ENCODE assay signal across 25 cellular contexts in the genomic region with DNA sequence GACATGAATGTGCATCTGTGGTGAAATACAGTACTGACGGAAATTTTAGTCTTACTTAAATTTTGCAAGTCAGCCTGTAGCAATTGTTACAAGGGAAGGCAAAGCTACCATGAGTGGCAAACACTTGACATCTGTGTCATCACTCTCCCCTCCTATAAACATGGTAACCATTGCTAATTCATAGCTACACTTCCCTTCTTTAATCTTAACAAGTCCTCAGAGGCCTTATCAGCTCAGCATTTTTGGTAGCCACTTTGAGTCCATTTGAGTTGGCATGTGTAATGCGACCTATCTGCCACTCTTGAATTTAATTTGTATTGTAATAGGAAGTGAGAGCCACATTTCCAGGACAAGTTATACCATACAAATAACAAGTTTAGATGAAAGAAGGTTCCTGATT.
A peak's percentile ranks its signal among the peaks of the same experiment; 100 is the strongest.
DNase-seq lines count a peak whose midpoint lies in the region; ATAC-seq and TF ChIP-seq lines count a peak whose summit lies in the region.
"Had no signal": no experiment of that assay in that cellular context is flagged by ENCODE, and none has a peak within 500 bp of the region (broad histone marks: within the 10 kb centered on the region; RNA-seq: fewer than 3 reads in every experiment).

No MANE protein-coding gene starts in this region.

- no peak for ATAC-seq in lung (ENCODE audit: insufficient read depth, low FRiP score)
- ATAC-seq: CD8-positive, alpha-beta T cell; HepG2; PC-3; Right ventricle myocardium inferior; SK-N-SH treated with all-trans-retinoic acid at 6 μM for 48 hours had no signal

- H3K27ac Mint-ChIP-seq in activated T-helper 2 cell treated with anti-CD3 and anti-CD28 coated beads, Interferon-gamma antibody, Interleukin-2, Interleukin-4, amounts not matched to agents 10 μg/mL and 5 μg/mL and 100 μg/mL, durations not matched to agents 14 hours and 24 hours and 36 hours = no peak overlapping the region
- H3K27ac Mint-ChIP-seq: B cell; CD8-positive, alpha-beta T cell had no signal

- WGBS in lung, 2 donors = 29 to 85% methylated on average over 2 of the region's 2 CpGs

- intact Hi-C loops in activated T-helper 2 cell treated with anti-CD3 and anti-CD28 coated beads, Interferon-gamma antibody, Interleukin-2, Interleukin-4, amounts not matched to agents 10 μg/mL and 5 μg/mL and 100 μg/mL, durations not matched to agents 14 hours and 24 hours and 36 hours (cut with micrococcal nuclease) = no loop called here

- H3K4me3 ChIP-seq in lung = no peak overlapping the region
- H3K4me3 ChIP-seq: SJCRH30 had no signal

- H3K9me3 Mint-ChIP-seq in activated T-helper 2 cell treated with anti-CD3 and anti-CD28 coated beads, Interferon-gamma antibody, Interleukin-2, Interleukin-4, amounts not matched to agents 10 μg/mL and 5 μg/mL and 100 μg/mL, durations not matched to agents 14 hours and 24 hours and 36 hours = peaks cover 23% of the 10 kb centered on the region

- peak; percentile 46 for DNase-seq in DMS53 (lab: John Stamatoyannopoulos, UW)
- DNase-seq in DMS53 treated with DMSO at 0.1 percent for 48 hours (lab: John Stamatoyannopoulos, UW; ENCODE audit: unreplicated experiment) = no peak
- peak; percentile 18 for DNase-seq in NCI-H510A treated with DMSO at 0.1 percent for 48 hours (lab: John Stamatoyannopoulos, UW)
- DNase-seq in NCI-H510A (lab: John Stamatoyannopoulos, UW) = no peak
- DNase-seq in lung (ENCODE audit: low spot score) = peak; percentile 28
- DNase-seq in UCSD-AML1 (lab: John Stamatoyannopoulos, UW; ENCODE audit: unreplicated experiment) = no peak
- DNase-seq in activated T-helper 2 cell treated with anti-CD3 and anti-CD28 coated beads, Interferon-gamma antibody, Interleukin-2, Interleukin-4, amounts not matched to agents 10 μg/mL and 5 μg/mL and 100 μg/mL, durations not matched to agents 14 hours and 24 hours and 36 hours (ENCODE audit: low spot score) = no peak
- DNase-seq: Caco-2; CD8-positive, alpha-beta T cell; H7; Karpas-422; NCI-H1092 treated with DMSO at 0.1 percent for 48 hours; NCI-H187; NCI-H2227 treated with DMSO at 0.1 percent for 48 hours; NCI-H524; NCI-H748 treated with DMSO at 0.1 percent for 48 hours; NK-92 treated with Interleukin-12 subunit alpha and Interleukin-12 subunit beta, amount 100 ng/mL, for 24 hours; PC-3; SJCRH30 had no signal

- no peaks in the 10 kb centered on the region for H3K4me1 ChIP-seq in lung (ENCODE audit: control insufficient read depth in 2 of 2, insufficient read depth in 2 of 2, low read length in 2 of 2)
- H3K4me1 ChIP-seq: Caco-2, SJCRH30 had no signal

- H3K36me3 ChIP-seq in lung (ENCODE audit: control insufficient read depth in 2 of 2, insufficient read depth in 2 of 2, low read length in 2 of 2) = no peaks in the 10 kb centered on the region
- H3K36me3 ChIP-seq: SJCRH30 had no signal

- H3K27ac ChIP-seq in lung (ENCODE audit: low read depth in 1 of 2, low read length in 1 of 2) = no peak overlapping the region
- H3K27ac ChIP-seq: 22Rv1, C4-2B, SJCRH30 had no signal

- no peaks in the 10 kb centered on the region for H3K27me3 Mint-ChIP-seq in activated T-helper 2 cell treated with anti-CD3 and anti-CD28 coated beads, Interferon-gamma antibody, Interleukin-2, Interleukin-4, amounts not matched to agents 10 μg/mL and 5 μg/mL and 100 μg/mL, durations not matched to agents 14 hours and 24 hours and 36 hours (ENCODE audit: low read depth)
- H3K27me3 Mint-ChIP-seq: B cell had no signal

- peaks cover 3% of the 10 kb centered on the region for H3K4me1 Mint-ChIP-seq in activated T-helper 2 cell treated with anti-CD3 and anti-CD28 coated beads, Interferon-gamma antibody, Interleukin-2, Interleukin-4, amounts not matched to agents 10 μg/mL and 5 μg/mL and 100 μg/mL, durations not matched to agents 14 hours and 24 hours and 36 hours (ENCODE audit: low read depth)
- H3K4me1 Mint-ChIP-seq: B cell had no signal

- no peaks in the 10 kb centered on the region for H3K9me3 ChIP-seq in lung (ENCODE audit: control insufficient read depth in 2 of 2, insufficient read depth in 1 of 2, low read length in 1 of 2)
- H3K9me3 ChIP-seq: Caco-2, SJCRH30 had no signal

- H3K36me3 Mint-ChIP-seq in activated T-helper 2 cell treated with anti-CD3 and anti-CD28 coated beads, Interferon-gamma antibody, Interleukin-2, Interleukin-4, amounts not matched to agents 10 μg/mL and 5 μg/mL and 100 μg/mL, durations not matched to agents 14 hours and 24 hours and 36 hours (ENCODE audit: low read depth) = no peaks in the 10 kb centered on the region
- H3K36me3 Mint-ChIP-seq: CD8-positive, alpha-beta T cell had no signal

- H3K27me3 ChIP-seq in lung (ENCODE audit: control insufficient read depth, insufficient read depth) = no peaks in the 10 kb centered on the region
- H3K27me3 ChIP-seq: SJCRH30 had no signal

- no peak overlapping the region for H3K4me3 Mint-ChIP-seq in activated T-helper 2 cell treated with anti-CD3 and anti-CD28 coated beads, Interferon-gamma antibody, Interleukin-2, Interleukin-4, amounts not matched to agents 10 μg/mL and 5 μg/mL and 100 μg/mL, durations not matched to agents 14 hours and 24 hours and 36 hours (ENCODE audit: low read depth)
- H3K4me3 Mint-ChIP-seq: B cell; CD8-positive, alpha-beta T cell had no signal

- TF ChIP-seq CTCF in lung (IDR thresholded peaks at IDR 0.05; ENCODE audit: control extremely low read depth, extremely low read depth) = no peak

Comparison
In these comparisons a context has a peak if more than half of its experiments do, and no peak if none do; other contexts are left out.
1. DNase-seq: peak in DMS53 (single experiment), NCI-H510A treated with DMSO at 0.1 percent for 48 hours (single experiment) and lung (single experiment); none in DMS53 treated with DMSO at 0.1 percent for 48 hours (single experiment), NCI-H510A (single experiment), UCSD-AML1 (single experiment) and activated T-helper 2 cell treated with anti-CD3 and anti-CD28 coated beads, Interferon-gamma antibody, Interleukin-2, Interleukin-4, amounts not matched to agents 10 μg/mL and 5 μg/mL and 100 μg/mL, durations not matched to agents 14 hours and 24 hours and 36 hours (single experiment).